In genomic region chr10:74213571-74214162, GRCh38 we compare ENCODE assay signal across 8 cellular contexts.
DNase-seq lines count a peak whose midpoint lies in the region; ATAC-seq and TF ChIP-seq lines count a peak whose summit lies in the region.

No MANE protein-coding gene starts in this region.

- H3K36me3 ChIP-seq in MM.1S (replicated peaks; ENCODE audit: insufficient read depth, low read length) (no peaks in the 10 kb centered on the region), stomach (no peaks in the 10 kb centered on the region)

- H3K4me1 ChIP-seq in MM.1S (ENCODE audit: low read length) (no peaks in the 10 kb centered on the region), foreskin keratinocyte (peaks cover 6% of the 10 kb centered on the region), stomach (no peaks in the 10 kb centered on the region)

- no peak overlapping the region for H2AFZ ChIP-seq in MM.1S (ENCODE audit: low read length)

- DNase-seq in NCI-H2196 treated with DMSO at 0.1 percent for 48 hours (lab: John Stamatoyannopoulos, UW; ENCODE audit: unreplicated experiment) (peak; percentile 26), NCI-H2196 (lab: John Stamatoyannopoulos, UW; ENCODE audit: unreplicated experiment) (no peak), MM.1S (peak; percentile 24), activated T-cell treated with anti-CD3 and anti-CD28 coated beads for 1 hour (ENCODE audit: low read depth) (peak; percentile 42), foreskin keratinocyte (no peak), stomach (no peak)
- DNase-seq in stimulated activated CD8-positive, alpha-beta memory T cell treated with anti-CD3 and anti-CD28 coated beads, Interleukin-2, amount 100 ng/mL, for 48 hours (ENCODE audit: low read depth in 2 of 2): peak; percentile 10 to 20

- H4K20me1 ChIP-seq in MM.1S (ENCODE audit: insufficient read depth, low read length): no peaks in the 10 kb centered on the region

- TF ChIP-seq EP300 in stomach (IDR thresholded peaks at IDR 0.05): no peak

- no peaks in the 10 kb centered on the region for H3K9me2 ChIP-seq in MM.1S (replicated peaks; ENCODE audit: insufficient read depth, low read length)

- no peak overlapping the region for H3K4me3 ChIP-seq in MM.1S (ENCODE audit: low read length)
- no peak overlapping the region for H3K4me3 ChIP-seq in stomach

- no peak for TF ChIP-seq POLR2A in stomach (IDR thresholded peaks at IDR 0.05)

- ATAC-seq in foreskin keratinocyte: no peak
- no peak for ATAC-seq in GM19324 (IDR thresholded peaks at IDR 0.05; ENCODE audit: low FRiP score, unreplicated experiment)

- H3K27ac ChIP-seq in MM.1S (ENCODE audit: low read length) (no peak overlapping the region), foreskin keratinocyte (no peak overlapping the region), stomach (no peak overlapping the region)

- H3K9ac ChIP-seq in MM.1S (ENCODE audit: low read length): no peak overlapping the region

- WGBS in stomach, 5 donors: 47 to 60% (median 56%) methylated on average over 3 of the region's 3 CpGs

- H3K27me3 ChIP-seq in MM.1S (replicated peaks; ENCODE audit: insufficient read depth, low read length): no peaks in the 10 kb centered on the region
- no peaks in the 10 kb centered on the region for H3K27me3 ChIP-seq in foreskin keratinocyte
- H3K27me3 ChIP-seq in stomach: no peaks in the 10 kb centered on the region

- no peak overlapping the region for H3K4me2 ChIP-seq in MM.1S (ENCODE audit: low read depth, low read length)

- no peaks in the 10 kb centered on the region for H3F3A ChIP-seq in MM.1S (ENCODE audit: insufficient read depth, low read length)

- TF ChIP-seq CTCF in MM.1S (IDR thresholded peaks at IDR 0.05; ENCODE audit: low read length): peak; percentile 55
- peak; percentile 75 for TF ChIP-seq CTCF in foreskin keratinocyte (conservative IDR thresholded peaks at IDR 0.05)
- TF ChIP-seq CTCF in stomach (IDR thresholded peaks at IDR 0.05): peak in 2 of 7 experiments; percentile 9 to 28

- intact Hi-C loops in stomach (cut with DNase I; ENCODE audit: low total_unique reads): no loop called here

- H3K9me3 ChIP-seq in MM.1S (replicated peaks; ENCODE audit: insufficient read depth, low read length) (no peaks in the 10 kb centered on the region), stomach (no peaks in the 10 kb centered on the region)

- H3K79me2 ChIP-seq in MM.1S (ENCODE audit: low read length): peaks cover 7% of the 10 kb centered on the region; the same call in 1 of the 2 replicates

Comparison
In these comparisons a context has a peak if more than half of its experiments do, and no peak if none do; other contexts are left out.
1. DNase-seq: peak in NCI-H2196 treated with DMSO at 0.1 percent for 48 hours (single experiment), MM.1S (single experiment), activated T-cell treated with anti-CD3 and anti-CD28 coated beads for 1 hour (single experiment) and stimulated activated CD8-positive, alpha-beta memory T cell treated with anti-CD3 and anti-CD28 coated beads, Interleukin-2, amount 100 ng/mL, for 48 hours (2 of 2); none in NCI-H2196 (single experiment), foreskin keratinocyte (0 of 2) and stomach (single experiment).